ENCODE assay signal across 1 cellular context in the genomic region with DNA sequence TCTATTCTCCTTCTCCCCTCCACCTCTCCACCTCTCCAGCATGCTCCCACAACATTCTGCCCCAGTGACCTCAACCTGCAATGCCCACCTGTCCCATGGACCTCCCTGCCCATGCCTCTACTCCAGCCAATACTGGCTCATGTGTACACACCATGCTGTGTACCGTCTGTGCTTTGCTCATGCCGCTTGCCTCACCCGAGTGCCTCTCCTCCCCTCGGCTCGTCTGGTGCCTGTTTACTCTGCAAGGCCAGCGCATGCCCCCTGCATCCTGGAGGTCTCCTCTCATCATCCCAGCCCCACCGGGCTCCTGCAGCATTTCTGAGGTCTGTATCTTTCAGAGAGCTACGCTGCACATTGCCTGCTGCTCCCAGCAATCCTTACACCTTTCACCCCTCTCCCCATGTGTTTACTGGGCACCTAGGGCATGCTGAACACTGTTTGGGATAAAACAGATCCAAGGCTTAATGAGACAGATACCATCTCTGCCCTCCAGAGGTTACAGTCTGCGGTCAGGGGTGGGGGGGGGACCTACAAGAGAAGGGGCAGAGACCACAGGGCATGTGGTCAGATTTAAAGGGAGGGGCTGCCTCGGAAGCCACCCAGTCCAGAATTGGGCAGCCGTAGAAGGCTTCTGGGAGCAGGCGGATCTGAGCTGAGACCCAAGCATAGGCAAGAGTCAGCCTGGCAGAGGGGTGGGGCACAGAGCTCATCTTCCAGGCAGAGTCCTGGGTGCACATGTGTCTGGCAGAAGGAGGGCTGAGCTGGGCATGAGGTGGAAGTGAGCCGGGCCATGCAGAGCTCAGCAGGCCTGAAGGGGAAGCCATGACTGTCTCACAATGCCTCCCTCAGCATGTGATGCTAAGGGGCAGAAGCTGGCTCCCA.
TF ChIP-seq lines count a peak whose summit lies in the region.

No MANE protein-coding gene starts in this region.

TF ChIP-seq in IMR-90, 13 proteins besides CTCF, POLR2A, EP300 and RAD21:
- no peak for TF ChIP-seq CHD1 (IDR thresholded peaks at IDR 0.05; ENCODE audit: low read depth, low read length)
- no peak for TF ChIP-seq CEBPB (IDR thresholded peaks at IDR 0.05; ENCODE audit: low read depth, low read length)
- TF ChIP-seq BHLHE40 (IDR thresholded peaks at IDR 0.05; ENCODE audit: low read depth, low read length) = no peak
- TF ChIP-seq ELK1 (IDR thresholded peaks at IDR 0.05; ENCODE audit: borderline replicate concordance, low read depth, low read length) = no peak
- no peak for TF ChIP-seq MAFK (IDR thresholded peaks at IDR 0.05; ENCODE audit: low read depth, low read length)
- no peak for TF ChIP-seq MAZ (IDR thresholded peaks at IDR 0.05; ENCODE audit: borderline replicate concordance, low read depth, low read length)
- no peak for TF ChIP-seq MXI1 (IDR thresholded peaks at IDR 0.05; ENCODE audit: borderline replicate concordance, low read depth, low read length)
- TF ChIP-seq SMC3 (IDR thresholded peaks at IDR 0.05; ENCODE audit: low read depth, low read length) = no peak
- TF ChIP-seq USF2 (IDR thresholded peaks at IDR 0.05; ENCODE audit: low read depth, low read length) = no peak
- TF ChIP-seq RCOR1 (IDR thresholded peaks at IDR 0.05; ENCODE audit: insufficient replicate concordance, low read length) = no peak
- no peak for TF ChIP-seq NFE2L2 (IDR thresholded peaks at IDR 0.05; ENCODE audit: low read depth, low read length)
- TF ChIP-seq RFX5 (IDR thresholded peaks at IDR 0.05; ENCODE audit: low read depth, low read length) = no peak
- no peak for TF ChIP-seq FOS (IDR thresholded peaks at IDR 0.05; ENCODE audit: low read depth, low read length)
